In genomic region chr21:41446571-41446970, GRCh38 we compare ENCODE assay signal across 18 cellular contexts. TPM values are rescaled to one million over a fixed set of nuclear protein-coding genes. Genes with fewer than 3 reads are reported as not detected.
A peak's percentile ranks its signal among the peaks of the same experiment; 100 is the strongest.
DNase-seq lines count a peak whose midpoint lies in the region; ATAC-seq and TF ChIP-seq lines count a peak whose summit lies in the region.
"Had no signal": no experiment of that assay in that cellular context is flagged by ENCODE, and none has a peak within 500 bp of the region (broad histone marks: within the 10 kb centered on the region; RNA-seq: fewer than 3 reads in every experiment).

No MANE protein-coding gene starts in this region.

- H3K27me3 Mint-ChIP-seq in Caco-2 (ENCODE audit: insufficient read depth, unreplicated experiment): no peaks in the 10 kb centered on the region

- BruUV-seq in Caco-2 (replicated peaks; lab: Mats Ljungman, UMichigan): no TSS peak

- peaks cover 17% of the 10 kb centered on the region for H3K36me3 Mint-ChIP-seq in Caco-2 (ENCODE audit: insufficient read depth, unreplicated experiment)

- DNase-seq in Caco-2 (peak; percentile 70 to 72), SW480 (ENCODE audit: low spot score) (peak; percentile 93), myocyte (ENCODE audit: low read depth) (peak; percentile 42), esophagus squamous epithelium (lab: John Stamatoyannopoulos, UW) (no peak), posterior vena cava (ENCODE audit: low spot score) (no peak), ovary (no peak)
- DNase-seq: DMS153; Kasumi-1; NCI-H1417; NCI-H187 treated with DMSO at 0.1 percent for 48 hours; NCI-H446; NCI-H69; NK-92 treated with Interleukin-12 subunit alpha and Interleukin-12 subunit beta, amount 100 ng/mL, for 24 hours; SIG-M5 had no signal

- H3K36me3 ChIP-seq in Caco-2 (ENCODE audit: control insufficient read depth, insufficient read depth, low read length) (no peaks in the 10 kb centered on the region), HEK293 (ENCODE audit: control insufficient read depth in 2 of 2, insufficient read depth in 1 of 2, low read length in 2 of 2) (no peaks in the 10 kb centered on the region), esophagus squamous epithelium (peaks cover 11 to 98% (median 57%) of the 10 kb centered on the region in 3 donors), ovary (no peaks in the 10 kb centered on the region)

- H3K27ac ChIP-seq in HEK293 (ENCODE audit: extremely low read depth, low read depth, low read length) (no peak overlapping the region), esophagus squamous epithelium (no peak overlapping the region), ovary (no peak overlapping the region)

- H3K9me3 Mint-ChIP-seq in Caco-2 (ENCODE audit: unreplicated experiment): no peaks in the 10 kb centered on the region

- H3K27me3 ChIP-seq in Caco-2 (replicated peaks; ENCODE audit: control insufficient read depth, insufficient read depth, low read length) (no peaks in the 10 kb centered on the region), esophagus squamous epithelium (no peaks in the 10 kb centered on the region), ovary (no peaks in the 10 kb centered on the region)

- H3K9me3 ChIP-seq in Caco-2: peaks cover 5% of the 10 kb centered on the region; the same call in 1 of the 2 replicates
- H3K9me3 ChIP-seq in HEK293 (ENCODE audit: control insufficient read depth, insufficient read depth, low read depth, low read length): no peaks in the 10 kb centered on the region
- no peaks in the 10 kb centered on the region for H3K9me3 ChIP-seq in esophagus squamous epithelium
- no peaks in the 10 kb centered on the region for H3K9me3 ChIP-seq in ovary

- 96 to 99% methylated on average over 4 of the region's 4 CpGs for WGBS in esophagus squamous epithelium, 2 donors
- 93 to 97% (median 95%) methylated on average over 4 of the region's 4 CpGs for WGBS in ovary, 3 donors

- no peak overlapping the region for H3K4me3 Mint-ChIP-seq in Caco-2 (ENCODE audit: unreplicated experiment)
- H3K4me3 Mint-ChIP-seq: CD14-positive monocyte had no signal

- H3K4me1 ChIP-seq in Caco-2: peaks cover 18% of the 10 kb centered on the region
- no peaks in the 10 kb centered on the region for H3K4me1 ChIP-seq in HEK293 (ENCODE audit: control insufficient read depth, insufficient read depth, low read length)
- H3K4me1 ChIP-seq in esophagus squamous epithelium: no peaks in the 10 kb centered on the region
- no peaks in the 10 kb centered on the region for H3K4me1 ChIP-seq in ovary (ENCODE audit: insufficient read depth)

- peak overlapping the region; percentile 72 for H3K27ac Mint-ChIP-seq in Caco-2 (ENCODE audit: unreplicated experiment)

- no peak for TF ChIP-seq EP300 in ovary (IDR thresholded peaks at IDR 0.05)

- H3K4me1 Mint-ChIP-seq in Caco-2 (ENCODE audit: low read depth, unreplicated experiment): peaks cover 14% of the 10 kb centered on the region
- H3K4me1 Mint-ChIP-seq: CD14-positive monocyte had no signal

- TF ChIP-seq CTCF in Caco-2 (IDR thresholded peaks at IDR 0.05; ENCODE audit: insufficient read depth in 1 of 2, low read depth in 1 of 2, low read length in 1 of 2, severe bottlenecking in 1 of 2, unreplicated experiment in 1 of 2) (no peak), HEK293 (tag by site-specific recombination; IDR thresholded peaks at IDR 0.05) (no peak), esophagus squamous epithelium (IDR thresholded peaks at IDR 0.05) (no peak), ovary (IDR thresholded peaks at IDR 0.05) (no peak)

- H3K4me3 ChIP-seq in Caco-2 (ENCODE audit: low read depth, low read length) (no peak overlapping the region), HEK293 (ENCODE audit: low read depth, low read length) (no peak overlapping the region), esophagus squamous epithelium (no peak overlapping the region), ovary (no peak overlapping the region)

- POLR2A ChIA-PET in Caco-2 (lab: Charles Lee) (interaction anchor here (0.6 kb wide), 1 partner anchor 130 kb away, joined by 5 read pairs; the partner anchor contains the start of gene FAM3B), HEK293 (lab: Yijun Ruan, JAX) (no interaction called here)

- TF ChIP-seq POLR2A in esophagus squamous epithelium (IDR thresholded peaks at IDR 0.05): no peak
- no peak for TF ChIP-seq POLR2A in ovary (IDR thresholded peaks at IDR 0.05)

- no peak for ATAC-seq in HG03521 (IDR thresholded peaks at IDR 0.05; ENCODE audit: unreplicated experiment)
- ATAC-seq: HCT116 had no signal

- intact Hi-C loops in Caco-2 (cut with micrococcal nuclease; ENCODE audit: unreplicated experiment): loop anchor here (2.0 kb wide), 1 partner anchor 80 kb away; no protein-coding TSS in a partner anchor
- intact Hi-C loops in esophagus squamous epithelium (cut with DNase I): no loop called here
- intact Hi-C loops in posterior vena cava (cut with DNase I): no loop called here
- intact Hi-C loops in ovary (cut with DNase I): no loop called here

- CTCF ChIA-PET in Caco-2 (lab: Charles Lee) (no interaction called here), HEK293 (lab: Yijun Ruan, JAX) (interaction anchor here (0.7 to 0.9 kb wide), 2 partner anchors 22 to 121 kb away, joined by 3 read pairs; no protein-coding TSS in a partner anchor)

TF ChIP-seq in HEK293, 187 proteins besides CTCF, POLR2A, EP300 and RAD21:
- TF ChIP-seq ZNF548 (tag by site-specific recombination; IDR thresholded peaks at IDR 0.05) (no peak), ZNF133 (tag by site-specific recombination; IDR thresholded peaks at IDR 0.05) (no peak), TCF7L2 (IDR thresholded peaks at IDR 0.05; ENCODE audit: borderline replicate concordance, low read depth, low read length) (no peak), ZBTB1 (tag by site-specific recombination; IDR thresholded peaks at IDR 0.05) (no peak), GLIS1 (tag by site-specific recombination; IDR thresholded peaks at IDR 0.05) (0 out of 2 replicates have a peak, but pooled peaks have one; percentile 18), ZNF624 (tag by site-specific recombination; IDR thresholded peaks at IDR 0.05) (no peak), ZSCAN30 (tag by site-specific recombination; IDR thresholded peaks at IDR 0.05) (no peak)

RNA-seq across cellular contexts. Expression of gene MX1, which starts 20.5 kb away (rescaled TPM):
- total RNA-seq in Caco-2 (2022): 16.3 and 18.9 TPM in 2 replicates
- total RNA-seq in myocyte: 14.0 and 22.6 TPM in 2 replicates
- 3.3 TPM for polyA plus RNA-seq in myocyte (2012)
- total RNA-seq in esophagus squamous epithelium: 10 to 100 TPM; 29.7 to 90.2 (median 40.9) TPM
- 10 to 100 TPM; 14.0 to 52.2 TPM for total RNA-seq in posterior vena cava
- total RNA-seq in ovary: 10 to 100 TPM; 25.2 to 72.8 (median 43.5) TPM
- polyA plus RNA-seq in ovary: 100 to 1,000 TPM in 1 of 2 donors, 10 to 100 TPM in 1; 31.7 to 118 TPM

Comparison
In these comparisons a context has a peak if more than half of its experiments do, and no peak if none do; other contexts are left out.
1. DNase-seq: peak in Caco-2 (2 of 2), SW480 (single experiment) and myocyte (single experiment); none in esophagus squamous epithelium (single experiment), posterior vena cava (single experiment) and ovary (0 of 5).